1 cellular context compared by ENCODE assay signal in genomic region chr11:68498903-68499883, GRCh38.
TF ChIP-seq lines count a peak whose summit lies in the region.

No MANE protein-coding gene starts in this region.

TF ChIP-seq in HEK293, 187 proteins besides CTCF, POLR2A, EP300 and RAD21 (continued from another document):
- TF ChIP-seq BCL6B (tag by site-specific recombination; IDR thresholded peaks at IDR 0.05) (no peak), ZFHX2 (tag by site-specific recombination; conservative IDR thresholded peaks at IDR 0.05) (no peak), ZNF37A (tag by site-specific recombination; IDR thresholded peaks at IDR 0.05) (no peak), ZNF292 (tag by site-specific recombination; IDR thresholded peaks at IDR 0.05; ENCODE audit: borderline replicate concordance, low read depth) (no peak), ZNF530 (tag by site-specific recombination; IDR thresholded peaks at IDR 0.05; ENCODE audit: low read depth) (no peak), ZNF830 (tag by site-specific recombination; IDR thresholded peaks at IDR 0.05; ENCODE audit: low read depth) (no peak), ZNF610 (tag by site-specific recombination; IDR thresholded peaks at IDR 0.05; ENCODE audit: borderline replicate concordance) (no peak), ZNF747 (tag by site-specific recombination; IDR thresholded peaks at IDR 0.05) (no peak), ZNF404 (tag by site-specific recombination; IDR thresholded peaks at IDR 0.05) (no peak), ZNF791 (tag by site-specific recombination; IDR thresholded peaks at IDR 0.05) (no peak), MEIS1 (CRISPR knock-in tag; IDR thresholded peaks at IDR 0.05; ENCODE audit: borderline replicate concordance) (no peak), ZNF629 (tag by site-specific recombination; IDR thresholded peaks at IDR 0.05) (0 out of 2 replicates have a peak, but pooled peaks have one; percentile 32), ZNF664 (tag by site-specific recombination; IDR thresholded peaks at IDR 0.05) (no peak), ZFP69B (tag by site-specific recombination; IDR thresholded peaks at IDR 0.05) (no peak), ZNF239 (tag by site-specific recombination; IDR thresholded peaks at IDR 0.05) (no peak), OSR2 (tag by site-specific recombination; IDR thresholded peaks at IDR 0.05) (peak; percentile 31; the same call in 1 of the 2 replicates), ZNF157 (tag by site-specific recombination; IDR thresholded peaks at IDR 0.05) (no peak), ZNF335 (tag by site-specific recombination; conservative IDR thresholded peaks at IDR 0.05) (no peak; the same call in 1 of the 2 replicates), ZNF148 (tag by site-specific recombination; IDR thresholded peaks at IDR 0.05; ENCODE audit: borderline replicate concordance) (no peak), ZBTB11 (tag by site-specific recombination; conservative IDR thresholded peaks at IDR 0.05; ENCODE audit: low read depth) (no peak), ZNF174 (tag by site-specific recombination; IDR thresholded peaks at IDR 0.05) (no peak), FEZF1 (tag by site-specific recombination; IDR thresholded peaks at IDR 0.05) (peak; percentile 73), ZNF843 (tag by site-specific recombination; IDR thresholded peaks at IDR 0.05) (no peak), SETDB1 (IDR thresholded peaks at IDR 0.05; ENCODE audit: insufficient read length, low read length) (no peak), SCRT2 (tag by site-specific recombination; IDR thresholded peaks at IDR 0.05) (no peak), PRDM1 (tag by site-specific recombination; IDR thresholded peaks at IDR 0.05) (0 out of 2 replicates have a peak, but pooled peaks have one; percentile 21), ZNF623 (tag by site-specific recombination; IDR thresholded peaks at IDR 0.05) (no peak), TRIM28 (IDR thresholded peaks at IDR 0.05; ENCODE audit: borderline replicate concordance, low read length) (no peak)
- TF ChIP-seq, protein P1, sequence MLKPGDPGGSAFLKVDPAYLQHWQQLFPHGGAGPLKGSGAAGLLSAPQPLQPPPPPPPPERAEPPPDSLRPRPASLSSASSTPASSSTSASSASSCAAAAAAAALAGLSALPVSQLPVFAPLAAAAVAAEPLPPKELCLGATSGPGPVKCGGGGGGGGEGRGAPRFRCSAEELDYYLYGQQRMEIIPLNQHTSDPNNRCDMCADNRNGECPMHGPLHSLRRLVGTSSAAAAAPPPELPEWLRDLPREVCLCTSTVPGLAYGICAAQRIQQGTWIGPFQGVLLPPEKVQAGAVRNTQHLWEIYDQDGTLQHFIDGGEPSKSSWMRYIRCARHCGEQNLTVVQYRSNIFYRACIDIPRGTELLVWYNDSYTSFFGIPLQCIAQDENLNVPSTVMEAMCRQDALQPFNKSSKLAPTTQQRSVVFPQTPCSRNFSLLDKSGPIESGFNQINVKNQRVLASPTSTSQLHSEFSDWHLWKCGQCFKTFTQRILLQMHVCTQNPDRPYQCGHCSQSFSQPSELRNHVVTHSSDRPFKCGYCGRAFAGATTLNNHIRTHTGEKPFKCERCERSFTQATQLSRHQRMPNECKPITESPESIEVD (tag by site-specific recombination; IDR thresholded peaks at IDR 0.05) = peak; percentile 87
- TF ChIP-seq, protein P2, sequence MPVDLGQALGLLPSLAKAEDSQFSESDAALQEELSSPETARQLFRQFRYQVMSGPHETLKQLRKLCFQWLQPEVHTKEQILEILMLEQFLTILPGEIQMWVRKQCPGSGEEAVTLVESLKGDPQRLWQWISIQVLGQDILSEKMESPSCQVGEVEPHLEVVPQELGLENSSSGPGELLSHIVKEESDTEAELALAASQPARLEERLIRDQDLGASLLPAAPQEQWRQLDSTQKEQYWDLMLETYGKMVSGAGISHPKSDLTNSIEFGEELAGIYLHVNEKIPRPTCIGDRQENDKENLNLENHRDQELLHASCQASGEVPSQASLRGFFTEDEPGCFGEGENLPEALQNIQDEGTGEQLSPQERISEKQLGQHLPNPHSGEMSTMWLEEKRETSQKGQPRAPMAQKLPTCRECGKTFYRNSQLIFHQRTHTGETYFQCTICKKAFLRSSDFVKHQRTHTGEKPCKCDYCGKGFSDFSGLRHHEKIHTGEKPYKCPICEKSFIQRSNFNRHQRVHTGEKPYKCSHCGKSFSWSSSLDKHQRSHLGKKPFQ (tag by site-specific recombination; IDR thresholded peaks at IDR 0.05) = no peak
- TF ChIP-seq, protein P3, sequence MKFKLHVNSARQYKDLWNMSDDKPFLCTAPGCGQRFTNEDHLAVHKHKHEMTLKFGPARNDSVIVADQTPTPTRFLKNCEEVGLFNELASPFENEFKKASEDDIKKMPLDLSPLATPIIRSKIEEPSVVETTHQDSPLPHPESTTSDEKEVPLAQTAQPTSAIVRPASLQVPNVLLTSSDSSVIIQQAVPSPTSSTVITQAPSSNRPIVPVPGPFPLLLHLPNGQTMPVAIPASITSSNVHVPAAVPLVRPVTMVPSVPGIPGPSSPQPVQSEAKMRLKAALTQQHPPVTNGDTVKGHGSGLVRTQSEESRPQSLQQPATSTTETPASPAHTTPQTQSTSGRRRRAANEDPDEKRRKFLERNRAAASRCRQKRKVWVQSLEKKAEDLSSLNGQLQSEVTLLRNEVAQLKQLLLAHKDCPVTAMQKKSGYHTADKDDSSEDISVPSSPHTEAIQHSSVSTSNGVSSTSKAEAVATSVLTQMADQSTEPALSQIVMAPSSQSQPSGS (tag by site-specific recombination; IDR thresholded peaks at IDR 0.05; ENCODE audit: low read depth) = 0 out of 2 replicates have a peak, but pooled peaks have one; percentile 16
- TF ChIP-seq, protein P4, sequence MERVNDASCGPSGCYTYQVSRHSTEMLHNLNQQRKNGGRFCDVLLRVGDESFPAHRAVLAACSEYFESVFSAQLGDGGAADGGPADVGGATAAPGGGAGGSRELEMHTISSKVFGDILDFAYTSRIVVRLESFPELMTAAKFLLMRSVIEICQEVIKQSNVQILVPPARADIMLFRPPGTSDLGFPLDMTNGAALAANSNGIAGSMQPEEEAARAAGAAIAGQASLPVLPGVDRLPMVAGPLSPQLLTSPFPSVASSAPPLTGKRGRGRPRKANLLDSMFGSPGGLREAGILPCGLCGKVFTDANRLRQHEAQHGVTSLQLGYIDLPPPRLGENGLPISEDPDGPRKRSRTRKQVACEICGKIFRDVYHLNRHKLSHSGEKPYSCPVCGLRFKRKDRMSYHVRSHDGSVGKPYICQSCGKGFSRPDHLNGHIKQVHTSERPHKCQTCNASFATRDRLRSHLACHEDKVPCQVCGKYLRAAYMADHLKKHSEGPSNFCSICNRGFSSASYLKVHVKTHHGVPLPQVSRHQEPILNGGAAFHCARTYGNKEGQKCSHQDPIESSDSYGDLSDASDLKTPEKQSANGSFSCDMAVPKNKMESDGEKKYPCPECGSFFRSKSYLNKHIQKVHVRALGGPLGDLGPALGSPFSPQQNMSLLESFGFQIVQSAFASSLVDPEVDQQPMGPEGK (tag by site-specific recombination; IDR thresholded peaks at IDR 0.05) = no peak
